In the genomic region with DNA sequence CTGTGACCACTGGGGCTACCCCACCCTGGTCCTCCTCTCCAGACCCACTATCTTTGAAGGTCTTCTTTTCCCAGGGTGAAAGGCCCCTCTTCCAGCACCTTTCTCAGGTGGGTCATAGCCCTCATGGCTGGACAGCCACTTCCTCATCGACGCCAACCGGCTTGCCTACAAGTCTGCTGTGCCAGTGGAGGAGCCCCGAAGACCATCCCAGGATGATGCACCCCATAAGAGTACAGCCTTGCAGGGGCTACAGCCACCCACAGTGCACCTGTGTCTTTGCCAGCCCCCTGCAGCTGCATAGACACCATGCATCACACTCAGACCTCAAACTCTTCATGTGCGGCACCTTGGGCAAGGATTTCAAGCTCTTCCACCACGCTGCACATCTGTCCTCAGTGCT, we compare ENCODE assay signal across 21 cellular contexts.
A peak's percentile ranks its signal among the peaks of the same experiment; 100 is the strongest.
DNase-seq lines count a peak whose midpoint lies in the region; FAIRE-seq and TF ChIP-seq lines count a peak whose summit lies in the region.
"Had no signal": no experiment of that assay in that cellular context is flagged by ENCODE, and none has a peak within 500 bp of the region (broad histone marks: within the 10 kb centered on the region; RNA-seq: fewer than 3 reads in every experiment).

No MANE protein-coding gene starts in this region.

- H3K4me3 ChIP-seq in kidney (ENCODE audit: low read length in 2 of 2), result no peak overlapping the region
- H3K4me3 ChIP-seq: SK-N-MC had no signal

- FAIRE-seq in kidney (lab: Jason Lieb, UNC), result no peak

- H3K27ac Mint-ChIP-seq in activated CD4-positive, alpha-beta T cell treated with anti-CD3 and anti-CD28 coated beads, Interleukin-2, amount 10 ng/mL, durations not matched to agents 7 days and 5 days, result peak overlapping the region; percentile 97
- H3K27ac Mint-ChIP-seq in CD14-positive monocyte, result peak overlapping the region in 4 of 7 donors; percentile 37 to 78 (median 61)
- H3K27ac Mint-ChIP-seq: HFFc6 had no signal

- peaks cover 17% of the 10 kb centered on the region for H3K9me3 Mint-ChIP-seq in activated CD4-positive, alpha-beta T cell treated with anti-CD3 and anti-CD28 coated beads, Interleukin-2, amount 10 ng/mL, durations not matched to agents 7 days and 5 days
- peaks cover 0 to 2% (median 0%) of the 10 kb centered on the region in 7 donors for H3K9me3 Mint-ChIP-seq in CD14-positive monocyte
- H3K9me3 Mint-ChIP-seq: H9, HFFc6 had no signal

- no peaks in the 10 kb centered on the region for H3K9me3 ChIP-seq in kidney (ENCODE audit: control insufficient read depth in 1 of 2, low read length in 2 of 2)

- H3K36me3 ChIP-seq in kidney (ENCODE audit: control insufficient read depth in 1 of 2, insufficient read depth in 2 of 2, low read length in 2 of 2), result no peaks in the 10 kb centered on the region

- H3K27me3 Mint-ChIP-seq in activated CD4-positive, alpha-beta T cell treated with anti-CD3 and anti-CD28 coated beads, Interleukin-2, amount 10 ng/mL, durations not matched to agents 7 days and 5 days, result peaks cover 2% of the 10 kb centered on the region
- H3K27me3 Mint-ChIP-seq in CD14-positive monocyte (ENCODE audit: low read depth in 3 of 3), result no peaks in the 10 kb centered on the region

- intact Hi-C loops in CD14-positive monocyte (cut with micrococcal nuclease), result no loop called here
- intact Hi-C loops in kidney (cut with DNase I), result no loop called here

- DNase-seq in activated CD4-positive, alpha-beta T cell treated with anti-CD3 and anti-CD28 coated beads, Interleukin-2, amount 10 ng/mL, durations not matched to agents 7 days and 5 days, result no peak
- DNase-seq in activated CD4-positive, alpha-beta T cell treated with anti-CD3 and anti-CD28 coated beads, Interleukin-2, amount 50 U/mL, for 48 hours, result no peak
- DNase-seq in CD14-positive monocyte (ENCODE audit: low spot score), result no peak
- DNase-seq in NAMALWA (ENCODE audit: low spot score), result peak; percentile 29
- DNase-seq in kidney, result peak; percentile 39
- DNase-seq in NCI-H146 treated with DMSO at 0.1 percent for 48 hours (lab: John Stamatoyannopoulos, UW; ENCODE audit: unreplicated experiment), result no peak
- no peak for DNase-seq in NCI-H510A treated with DMSO at 0.1 percent for 48 hours (lab: John Stamatoyannopoulos, UW)
- DNase-seq in NCI-H345 (lab: John Stamatoyannopoulos, UW), result no peak
- DNase-seq: ACHN, C1 segment of cervical spinal cord, GDM1, H9, HFFc6, NCI-H1105 treated with DMSO at 0.1 percent for 48 hours, NCI-H1694, SHP77 treated with DMSO at 0.1 percent for 48 hours had no signal

- TF ChIP-seq CTCF in CD14-positive monocyte (IDR thresholded peaks at IDR 0.05) (no peak), kidney (IDR thresholded peaks at IDR 0.05; ENCODE audit: borderline replicate concordance, extremely low read depth, insufficient read depth) (no peak)

- POLR2A ChIA-PET in activated CD4-positive, alpha-beta T cell treated with anti-CD3 and anti-CD28 coated beads, Interleukin-2, amount 10 ng/mL, durations not matched to agents 7 days and 5 days (lab: Charles Lee), result no interaction called here

- no peaks in the 10 kb centered on the region for H3K4me1 ChIP-seq in kidney (ENCODE audit: control insufficient read depth in 1 of 2, insufficient read depth in 1 of 2, low read depth in 1 of 2, low read length in 2 of 2)

- peaks cover 54% of the 10 kb centered on the region for H3K4me1 Mint-ChIP-seq in activated CD4-positive, alpha-beta T cell treated with anti-CD3 and anti-CD28 coated beads, Interleukin-2, amount 10 ng/mL, durations not matched to agents 7 days and 5 days
- H3K4me1 Mint-ChIP-seq in CD14-positive monocyte, result peaks cover 22% of the 10 kb centered on the region

- H3K4me3 Mint-ChIP-seq in activated CD4-positive, alpha-beta T cell treated with anti-CD3 and anti-CD28 coated beads, Interleukin-2, amount 10 ng/mL, durations not matched to agents 7 days and 5 days, result no peak overlapping the region
- no peak overlapping the region for H3K4me3 Mint-ChIP-seq in CD14-positive monocyte
- H3K4me3 Mint-ChIP-seq: H9, HFFc6 had no signal

- CTCF ChIA-PET in activated CD4-positive, alpha-beta T cell treated with anti-CD3 and anti-CD28 coated beads, Interleukin-2, amount 10 ng/mL, durations not matched to agents 7 days and 5 days (lab: Charles Lee), result no interaction called here

- H3K27ac ChIP-seq in kidney (ENCODE audit: low read depth in 2 of 2, low read length in 2 of 2), result no peak overlapping the region
- H3K27ac ChIP-seq: 22Rv1, HL-60, KMS-11, RWPE1, SK-N-MC had no signal

- H3K36me3 Mint-ChIP-seq in activated CD4-positive, alpha-beta T cell treated with anti-CD3 and anti-CD28 coated beads, Interleukin-2, amount 10 ng/mL, durations not matched to agents 7 days and 5 days (ENCODE audit: low read depth), result peaks cover 12% of the 10 kb centered on the region
- H3K36me3 Mint-ChIP-seq in CD14-positive monocyte, result peaks cover 47 to 58% of the 10 kb centered on the region in 2 donors

- no peak overlapping the region for H3K9ac ChIP-seq in kidney (ENCODE audit: low read length in 2 of 2)
- H3K9ac ChIP-seq: KMS-11 had no signal

Comparison
In these comparisons a context has a peak if more than half of its experiments do, and no peak if none do; other contexts are left out.
1. DNase-seq: peak in NAMALWA (single experiment) and kidney (single experiment); none in activated CD4-positive, alpha-beta T cell treated with anti-CD3 and anti-CD28 coated beads, Interleukin-2, amount 10 ng/mL, durations not matched to agents 7 days and 5 days (single experiment), activated CD4-positive, alpha-beta T cell treated with anti-CD3 and anti-CD28 coated beads, Interleukin-2, amount 50 U/mL, for 48 hours (0 of 2), CD14-positive monocyte (single experiment), NCI-H146 treated with DMSO at 0.1 percent for 48 hours (single experiment), NCI-H510A treated with DMSO at 0.1 percent for 48 hours (single experiment) and NCI-H345 (single experiment).